ENCODE assay signal across 23 cellular contexts in genomic region chr3:118629821-118630220, GRCh38.
A peak's percentile ranks its signal among the peaks of the same experiment; 100 is the strongest.
DNase-seq lines count a peak whose midpoint lies in the region; ATAC-seq, FAIRE-seq and TF ChIP-seq lines count a peak whose summit lies in the region.
"Had no signal": no experiment of that assay in that cellular context is flagged by ENCODE, and none has a peak within 500 bp of the region (broad histone marks: within the 10 kb centered on the region; RNA-seq: fewer than 3 reads in every experiment).

No MANE protein-coding gene starts in this region.

- TF ChIP-seq EP300 in HepG2 (IDR thresholded peaks at IDR 0.05; ENCODE audit: low read depth in 2 of 2, low read length in 2 of 2) (0 out of 4 replicates have a peak, but pooled peaks of 1 of the 2 experiments have one; percentile 13), HepG2 (CRISPR knock-in tag; IDR thresholded peaks at IDR 0.05; ENCODE audit: borderline replicate concordance) (no peak)

- FAIRE-seq in HepG2 (lab: Jason Lieb, UNC), result no peak
- FAIRE-seq: A204.1, D721Med, G401.6, GM12891, GM19239 had no signal

- DNase-seq in HepG2 (ENCODE audit: low spot score), result peak; percentile 63
- no peak for DNase-seq in right lobe of liver
- no peak for DNase-seq in Karpas-422
- no peak for DNase-seq in RPMI8226
- no peak for DNase-seq in H7
- DNase-seq in cerebellum (ENCODE audit: low spot score), result no peak
- DNase-seq: 8988T; ACHN; BE2C; C1 segment of cervical spinal cord; Calu3; CD4-positive, alpha-beta memory T cell; CD4-positive, CD25-positive, alpha-beta regulatory T cell; CD8-positive, alpha-beta memory T cell; COR-L47; DMS79 treated with DMSO at 0.1 percent for 48 hours; GF-D8 had no signal

- intact Hi-C loops in HepG2 (cut with micrococcal nuclease; ENCODE audit: unreplicated experiment) (loop anchor here (2.0 to 5.0 kb wide), 3 partner anchors 89 to 733 kb away; no protein-coding TSS in a partner anchor), right lobe of liver (cut with DNase I) (no loop called here)

- H3K79me2 ChIP-seq in HepG2 (ENCODE audit: insufficient read depth, low read length) (no peaks in the 10 kb centered on the region), Karpas-422 (ENCODE audit: low read length) (no peaks in the 10 kb centered on the region)

- 23% methylated on average over 2 of the region's 2 CpGs for WGBS in HepG2 (ENCODE audit: low lambda C conversion rate)
- WGBS in right lobe of liver (ENCODE audit: insufficient coverage, low coverage, low lambda C conversion rate, missing lambda C conversion rate), result 69% methylated on average over 2 of the region's 2 CpGs

- H3K9me3 ChIP-seq in HepG2 (ENCODE audit: low read length) (no peaks in the 10 kb centered on the region), right lobe of liver (no peaks in the 10 kb centered on the region), Karpas-422 (ENCODE audit: low read length) (no peaks in the 10 kb centered on the region)
- no peaks in the 10 kb centered on the region for H3K9me3 ChIP-seq in BLaER1 treated with 17β-estradiol and CSF1 and Interleukin-3, amounts not matched to agents 10 nM and 100 nM (replicated peaks in 1 of 11)
- H3K9me3 ChIP-seq: BE2C had no signal

- H3K27me3 ChIP-seq in HepG2 (ENCODE audit: control insufficient read depth in 1 of 2, insufficient read depth in 2 of 2, low read length in 2 of 2) (no peaks in the 10 kb centered on the region), right lobe of liver (no peaks in the 10 kb centered on the region), Karpas-422 (ENCODE audit: low read length) (no peaks in the 10 kb centered on the region), H7 (ENCODE audit: control insufficient read depth, insufficient read depth, low read length) (no peaks in the 10 kb centered on the region)
- H3K27me3 ChIP-seq in BLaER1 treated with 17β-estradiol and CSF1 and Interleukin-3, amounts not matched to agents 10 nM and 100 nM, result no peaks in the 10 kb centered on the region
- H3K27me3 ChIP-seq: BE2C had no signal

- no peak overlapping the region for H2AFZ ChIP-seq in HepG2 (ENCODE audit: low read length)
- no peak overlapping the region for H2AFZ ChIP-seq in Karpas-422 (ENCODE audit: low read length)

- H3K4me1 ChIP-seq in HepG2 (ENCODE audit: insufficient read depth, low read length), result peaks cover 35% of the 10 kb centered on the region
- H3K4me1 ChIP-seq in right lobe of liver, result no peaks in the 10 kb centered on the region
- peaks cover 3 to 19% (median 10%) of the 10 kb centered on the region in 10 experiments; a peak in 16 of 20 replicates for H3K4me1 ChIP-seq in BLaER1 treated with 17β-estradiol and CSF1 and Interleukin-3, amounts not matched to agents 10 nM and 100 nM
- peaks cover 75% of the 10 kb centered on the region for H3K4me1 ChIP-seq in Karpas-422 (ENCODE audit: low read length)

- no peak overlapping the region for H3K9ac ChIP-seq in HepG2 (ENCODE audit: insufficient read depth, low read depth, low read length)
- no peak overlapping the region for H3K9ac ChIP-seq in BLaER1 treated with 17β-estradiol and CSF1 and Interleukin-3, amounts not matched to agents 10 nM and 100 nM
- H3K9ac ChIP-seq in Karpas-422 (ENCODE audit: low read length), result no peak overlapping the region

- H4K20me1 ChIP-seq in HepG2 (ENCODE audit: insufficient read depth, low read length) (no peaks in the 10 kb centered on the region), Karpas-422 (ENCODE audit: insufficient read depth, low read depth, low read length) (no peaks in the 10 kb centered on the region)
- H4K20me1 ChIP-seq in BLaER1 treated with 17β-estradiol and CSF1 and Interleukin-3, amounts not matched to agents 10 nM and 100 nM, result no peaks in the 10 kb centered on the region

- TF ChIP-seq POLR2A in HepG2 (IDR thresholded peaks at IDR 0.05; ENCODE audit: insufficient read depth in 1 of 2, low read depth in 2 of 2, low read length in 2 of 2) (no peak), right lobe of liver (IDR thresholded peaks at IDR 0.05) (no peak)

- no peak overlapping the region for H3K27ac ChIP-seq in HepG2 (ENCODE audit: extremely low read length, insufficient read depth, low read length)
- no peak overlapping the region for H3K27ac ChIP-seq in right lobe of liver
- no peak overlapping the region for H3K27ac ChIP-seq in BLaER1 treated with 17β-estradiol and CSF1 and Interleukin-3, amounts not matched to agents 10 nM and 100 nM
- H3K27ac ChIP-seq in Karpas-422 (ENCODE audit: low read length), result peak overlapping the region; percentile 52

- TF ChIP-seq RAD21 in HepG2 (CRISPR knock-in tag; IDR thresholded peaks at IDR 0.05), result no peak

- no TSS peak for BruUV-seq in HepG2 (replicated peaks; lab: Mats Ljungman, UMichigan)

- ATAC-seq in HepG2, result peak; percentile 58
- ATAC-seq in right lobe of liver, result no peak

- H3K4me2 ChIP-seq in HepG2 (ENCODE audit: low read depth, low read length) (peak overlapping the region; percentile 57; the same call in 1 of the 2 replicates), Karpas-422 (ENCODE audit: low read depth, low read length, poor library complexity, severe bottlenecking) (peak overlapping the region; percentile 6)
- H3K4me2 ChIP-seq in BLaER1 treated with 17β-estradiol and CSF1 and Interleukin-3, amounts not matched to agents 10 nM and 100 nM, result peak overlapping the region in 8 of 11 experiments; percentile 4 to 60 (median 31); a peak in 9 of 22 replicates

- in situ Hi-C loops in HepG2 (cut with HindIII; ENCODE audit: extremely low pct_ligation_motif_present, low pct_unique_long_range_greater_than_20kb), result loop anchor here (25.0 kb wide), 1 partner anchor 643 kb away; no protein-coding TSS in a partner anchor

- CTCF ChIA-PET in HepG2 (lab: Yijun Ruan, JAX; ENCODE audit: low intra/inter-chr PET ratio, low total read pairs), result no interaction called here

- H3K9me2 ChIP-seq in Karpas-422 (replicated peaks; ENCODE audit: insufficient read depth, low read length), result no peaks in the 10 kb centered on the region

- H3K36me3 ChIP-seq in HepG2 (replicated peaks in 1 of 2; ENCODE audit: control insufficient read depth in 1 of 2, insufficient read depth in 2 of 2, low read length in 2 of 2), result no peaks in the 10 kb centered on the region
- H3K36me3 ChIP-seq in right lobe of liver, result no peaks in the 10 kb centered on the region
- no peaks in the 10 kb centered on the region for H3K36me3 ChIP-seq in BLaER1 treated with 17β-estradiol and CSF1 and Interleukin-3, amounts not matched to agents 10 nM and 100 nM
- peaks cover 8% of the 10 kb centered on the region for H3K36me3 ChIP-seq in Karpas-422 (ENCODE audit: insufficient read depth, low read length)
- H3K36me3 ChIP-seq in H7 (replicated peaks; ENCODE audit: control insufficient read depth, insufficient read depth, low read length), result no peaks in the 10 kb centered on the region
- H3K36me3 ChIP-seq: BE2C had no signal

- H3K4me3 ChIP-seq in HepG2 (replicated peaks in 1 of 3; ENCODE audit: insufficient read depth in 1 of 3, low read depth in 2 of 3, low read length in 3 of 3) (no peak overlapping the region; a peak in 2 of 6 replicates), right lobe of liver (no peak overlapping the region), Karpas-422 (ENCODE audit: low read length) (no peak overlapping the region), H7 (ENCODE audit: insufficient read depth, low read depth, low read length) (no peak overlapping the region)
- H3K4me3 ChIP-seq in BLaER1 treated with 17β-estradiol and CSF1 and Interleukin-3, amounts not matched to agents 10 nM and 100 nM, result no peak overlapping the region

- POLR2A ChIA-PET in HepG2 (lab: Yijun Ruan, JAX), result no interaction called here

- no peak for TF ChIP-seq CTCF in HepG2 (CRISPR knock-in tag; IDR thresholded peaks at IDR 0.05)
- no peak for TF ChIP-seq CTCF in right lobe of liver (IDR thresholded peaks at IDR 0.05)

TF ChIP-seq in HepG2, 621 proteins besides CTCF, POLR2A, EP300 and RAD21 (continues in another document):
- peak; percentile 53; the same call in 1 of the 2 replicates for TF ChIP-seq MAX (IDR thresholded peaks at IDR 0.05)
- TF ChIP-seq ZNF761 (CRISPR knock-in tag; conservative IDR thresholded peaks at IDR 0.05), result no peak
- no peak for TF ChIP-seq NPAS2 (CRISPR knock-in tag; IDR thresholded peaks at IDR 0.05; ENCODE audit: borderline replicate concordance)
- no peak for TF ChIP-seq ZNF33B (CRISPR knock-in tag; IDR thresholded peaks at IDR 0.05)
- no peak for TF ChIP-seq NR1H2 (CRISPR knock-in tag; IDR thresholded peaks at IDR 0.05; ENCODE audit: borderline replicate concordance, low read depth)
- peak; percentile 63 for TF ChIP-seq HNF4A (CRISPR knock-in tag; IDR thresholded peaks at IDR 0.05)
- TF ChIP-seq CC2D1A (CRISPR knock-in tag; IDR thresholded peaks at IDR 0.05), result no peak
- TF ChIP-seq RFX3 (CRISPR knock-in tag; IDR thresholded peaks at IDR 0.05), result no peak
- TF ChIP-seq ZNF607 (CRISPR knock-in tag; IDR thresholded peaks at IDR 0.05; ENCODE audit: borderline replicate concordance), result no peak
- peak; percentile 51; the same call in 1 of the 2 replicates for TF ChIP-seq ZBTB33 (CRISPR knock-in tag; IDR thresholded peaks at IDR 0.05)

Comparison
In these comparisons a context has a peak if more than half of its experiments do, and no peak if none do; other contexts are left out.
1. H3K4me2 ChIP-seq: peak in every context shown above with its lines; median percentile 57 in HepG2; 31 in BLaER1 treated with 17β-estradiol and CSF1 and Interleukin-3, amounts not matched to agents 10 nM and 100 nM; 6 in Karpas-422.